9 cellular contexts compared by ENCODE assay signal in genomic region chr2:19711470-19712372, GRCh38.
DNase-seq lines count a peak whose midpoint lies in the region; ATAC-seq, FAIRE-seq and TF ChIP-seq lines count a peak whose summit lies in the region.
"Had no signal": no experiment of that assay in that cellular context is flagged by ENCODE, and none has a peak within 500 bp of the region (broad histone marks: within the 10 kb centered on the region; RNA-seq: fewer than 3 reads in every experiment).

No MANE protein-coding gene starts in this region.

- CTCF ChIA-PET in A549 (lab: Yijun Ruan, JAX): interaction anchor here (0.6 to 1.6 kb wide), 2 partner anchors 10 to 113 kb away, joined by 3 to 4 read pairs; no protein-coding TSS in a partner anchor

- H3K9me3 ChIP-seq in A549 (no peaks in the 10 kb centered on the region), thoracic aorta (no peaks in the 10 kb centered on the region)
- H3K9me3 ChIP-seq: psoas muscle had no signal

- no peak for TF ChIP-seq POLR2A in A549 (IDR thresholded peaks at IDR 0.05; ENCODE audit: low read length)

- H3K4me1 ChIP-seq in A549: peaks cover 11% of the 10 kb centered on the region; the same call in 2 of the 3 replicates
- peaks cover 0 to 16% of the 10 kb centered on the region in 2 donors for H3K4me1 ChIP-seq in thoracic aorta (ENCODE audit: control insufficient read depth in 1 of 2, low read depth in 2 of 2)
- H3K4me1 ChIP-seq: psoas muscle had no signal

- intact Hi-C loops in left ventricle myocardium superior (cut with micrococcal nuclease): no loop called here

- 69% methylated on average over 5 of the region's 5 CpGs for WGBS in A549 (ENCODE audit: missing lambda C conversion rate)

- no peak for TF ChIP-seq RAD21 in A549 (conservative IDR thresholded peaks at IDR 0.05 in 1 of 2, IDR thresholded peaks at IDR 0.05 in 1 of 2)

- ATAC-seq in A549 (peak; percentile 76 to 87), left ventricle myocardium superior (peak; percentile 82), thoracic aorta (ENCODE audit: insufficient number of reproducible peaks, low FRiP score, low read depth) (peak; percentile 58), HG02981 (IDR thresholded peaks at IDR 0.05; ENCODE audit: unreplicated experiment) (no peak)

- POLR2A ChIA-PET in A549 (lab: Yijun Ruan, JAX): no interaction called here

- peak overlapping the region; percentile 13; the same call in 1 of the 3 replicates for H3K4me2 ChIP-seq in A549

- no peak overlapping the region for H3K4me3 ChIP-seq in A549
- H3K4me3 ChIP-seq in thoracic aorta: no peak overlapping the region
- H3K4me3 ChIP-seq: psoas muscle had no signal

- TF ChIP-seq CTCF in A549 (IDR thresholded peaks at IDR 0.05) (no peak), thoracic aorta (IDR thresholded peaks at IDR 0.05) (no peak)

- no peaks in the 10 kb centered on the region for H3K27me3 ChIP-seq in thoracic aorta (replicated peaks; ENCODE audit: insufficient read depth)

- no peak overlapping the region for H3K27ac ChIP-seq in A549
- H3K27ac ChIP-seq in thoracic aorta: peak overlapping the region; percentile 25 to 51
- H3K27ac ChIP-seq: psoas muscle had no signal

- no peak for TF ChIP-seq EP300 in A549 (IDR thresholded peaks at IDR 0.05)

- no peak for FAIRE-seq in A549 (lab: Jason Lieb, UNC)

- DNase-seq in A549 (ENCODE audit: low read depth in 1 of 2, low spot score in 1 of 2): peak; percentile 62 to 89
- DNase-seq in HK-2 (ENCODE audit: unreplicated experiment): peak; percentile 36
- DNase-seq in T1000 (lab: John Stamatoyannopoulos, UW): peak; percentile 75
- DNase-seq in left ventricle myocardium superior: peak; percentile 43
- peak; percentile 28 for DNase-seq in thoracic aorta (ENCODE audit: low spot score)
- no peak for DNase-seq in activated naive CD4-positive, alpha-beta T cell treated with anti-CD3 and anti-CD28 coated beads, Interleukin-2, amount 50 U/mL, for 16 hours
- DNase-seq in NCI-H2227 treated with DMSO at 0.1 percent for 48 hours (lab: John Stamatoyannopoulos, UW): no peak
- DNase-seq: psoas muscle had no signal

- H3K36me3 ChIP-seq in thoracic aorta: no peaks in the 10 kb centered on the region

TF ChIP-seq in A549, 52 proteins besides CTCF, POLR2A, EP300 and RAD21:
- no peak for TF ChIP-seq ZC3H11A (IDR thresholded peaks at IDR 0.05)
- no peak for TF ChIP-seq BCL3 (IDR thresholded peaks at IDR 0.05)
- no peak for TF ChIP-seq JUNB (IDR thresholded peaks at IDR 0.05)
- no peak for TF ChIP-seq RARB (CRISPR knock-in tag; IDR thresholded peaks at IDR 0.05)
- no peak for TF ChIP-seq E2F6 (IDR thresholded peaks at IDR 0.05; ENCODE audit: borderline replicate concordance, low read depth)
- TF ChIP-seq POLR2AphosphoS2 (conservative IDR thresholded peaks at IDR 0.05; ENCODE audit: low read length): no peak
- TF ChIP-seq PBX3 (IDR thresholded peaks at IDR 0.05): no peak
- TF ChIP-seq REST (IDR thresholded peaks at IDR 0.05): no peak

Comparison
In these comparisons a context has a peak if more than half of its experiments do, and no peak if none do; other contexts are left out.
1. DNase-seq: peak in A549 (2 of 2), HK-2 (single experiment), T1000 (single experiment), left ventricle myocardium superior (single experiment) and thoracic aorta (single experiment); none in activated naive CD4-positive, alpha-beta T cell treated with anti-CD3 and anti-CD28 coated beads, Interleukin-2, amount 50 U/mL, for 16 hours (single experiment) and NCI-H2227 treated with DMSO at 0.1 percent for 48 hours (single experiment).
2. H3K27ac ChIP-seq: peak in thoracic aorta (2 of 2); none in A549 (0 of 2).